13 cellular contexts compared by ENCODE assay signal in the genomic region with DNA sequence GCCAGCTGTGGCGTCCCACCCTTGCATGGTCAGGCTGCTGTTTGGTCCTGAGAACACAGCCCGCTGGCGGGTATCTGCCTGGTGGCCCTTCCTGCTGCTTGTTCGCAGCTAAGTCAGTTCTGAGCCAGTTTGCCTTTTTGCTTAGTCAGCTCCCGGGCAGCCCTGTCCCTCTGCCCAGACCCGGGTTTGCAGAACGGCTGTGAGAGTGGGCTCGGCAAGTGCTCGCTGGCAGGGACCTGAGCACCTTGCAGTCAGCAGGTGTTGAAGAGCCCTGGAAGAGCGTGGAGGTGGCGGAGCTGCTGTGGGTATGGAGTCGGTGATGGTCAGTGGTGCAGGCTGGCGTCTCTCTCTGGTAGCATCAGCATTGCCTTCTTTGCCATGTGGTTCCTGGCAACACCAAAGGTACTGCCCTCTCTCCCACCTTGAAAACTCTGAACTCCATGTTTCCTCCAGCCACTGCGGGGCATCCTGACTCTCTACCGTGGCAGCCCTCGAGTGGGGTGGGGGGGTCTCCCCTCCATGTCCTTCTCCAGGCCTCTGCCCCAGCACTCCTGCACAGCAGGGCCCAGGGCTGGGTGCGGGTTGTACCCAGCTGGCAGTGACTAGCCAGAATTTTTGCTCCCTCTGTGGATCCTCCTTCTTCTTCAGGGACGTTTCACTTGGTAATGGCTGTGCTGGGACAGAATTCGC. TPM values are rescaled to one million over a fixed set of nuclear protein-coding genes. Genes with fewer than 3 reads are reported as not detected.
DNase-seq lines count a peak whose midpoint lies in the region; ATAC-seq and TF ChIP-seq lines count a peak whose summit lies in the region.
"Had no signal": no experiment of that assay in that cellular context is flagged by ENCODE, and none has a peak within 500 bp of the region (broad histone marks: within the 10 kb centered on the region; RNA-seq: fewer than 3 reads in every experiment).

No MANE protein-coding gene starts in this region.

- H3K4me1 Mint-ChIP-seq in brain: peaks cover 62% of the 10 kb centered on the region

- no peaks in the 10 kb centered on the region for H3F3A ChIP-seq in SK-N-SH (replicated peaks; ENCODE audit: insufficient read depth)

- H4K20me1 ChIP-seq in SK-N-SH (ENCODE audit: insufficient read depth) (peaks cover 53% of the 10 kb centered on the region), DND-41 (ENCODE audit: insufficient read depth, low read length) (peaks cover 34% of the 10 kb centered on the region)

- no peak overlapping the region for H3K9ac ChIP-seq in SK-N-SH
- H3K9ac ChIP-seq in DND-41 (ENCODE audit: low read depth, low read length): no peak overlapping the region

- POLR2A ChIA-PET in SK-N-SH (lab: Yijun Ruan, JAX): no interaction called here

- intact Hi-C loops in ovary (cut with DNase I): loop anchor here (5.0 to 10.0 kb wide), 5 partner anchors 73 to 317 kb away; partner anchors contain the start of gene NKX6-2 (in 1 of the 4)

- ATAC-seq in SK-N-SH treated with all-trans-retinoic acid at 6 μM for 48 hours: no peak
- no peak for ATAC-seq in DND-41 (ENCODE audit: insufficient read depth, low read depth)
- no peak for ATAC-seq in GM18511 (IDR thresholded peaks at IDR 0.05; ENCODE audit: unreplicated experiment)

- H3K36me3 ChIP-seq in SK-N-SH (replicated peaks in 1 of 2; ENCODE audit: control insufficient read depth in 1 of 2, insufficient read depth in 2 of 2, low read length in 1 of 2): no peaks in the 10 kb centered on the region
- H3K36me3 ChIP-seq in DND-41 (ENCODE audit: insufficient read depth, low read length): peaks cover 28% of the 10 kb centered on the region
- H3K36me3 ChIP-seq in ovary: no peaks in the 10 kb centered on the region
- H3K36me3 ChIP-seq: brain microvascular endothelial cell, tibial nerve had no signal

- no peak for TF ChIP-seq CTCF in SK-N-SH (IDR thresholded peaks at IDR 0.05)
- TF ChIP-seq CTCF in DND-41 (IDR thresholded peaks at IDR 0.05; ENCODE audit: borderline replicate concordance, extremely low read depth, low read length, poor library complexity, severe bottlenecking): no peak
- TF ChIP-seq CTCF in brain (conservative IDR thresholded peaks at IDR 0.05): no peak
- TF ChIP-seq CTCF in ovary (IDR thresholded peaks at IDR 0.05): no peak

- no peaks in the 10 kb centered on the region for H3K27me3 Mint-ChIP-seq in brain

- no peaks in the 10 kb centered on the region for H3K9me2 ChIP-seq in SK-N-SH

- H3K27me3 ChIP-seq in SK-N-SH (ENCODE audit: insufficient read depth) (no peaks in the 10 kb centered on the region), DND-41 (ENCODE audit: insufficient read depth, low read length, poor library complexity) (no peaks in the 10 kb centered on the region), ovary (no peaks in the 10 kb centered on the region)
- H3K27me3 ChIP-seq: brain microvascular endothelial cell, tibial nerve had no signal

- H3K4me2 ChIP-seq in SK-N-SH: no peak overlapping the region
- peak overlapping the region; percentile 21; the same call in 1 of the 2 replicates for H3K4me2 ChIP-seq in DND-41 (ENCODE audit: insufficient read depth, low read length)

- H3K27ac Mint-ChIP-seq in brain: peak overlapping the region in 3 of 5 experiments; percentile 63 to 97 (median 77)

- H3K27ac ChIP-seq in SK-N-SH (ENCODE audit: low read depth in 2 of 2, low read length in 1 of 2): no peak overlapping the region
- peak overlapping the region; percentile 63 for H3K27ac ChIP-seq in DND-41 (ENCODE audit: low read length)
- no peak overlapping the region for H3K27ac ChIP-seq in ovary
- H3K27ac ChIP-seq: brain microvascular endothelial cell, tibial nerve had no signal

- peaks cover 0 to 3% (median 0%) of the 10 kb centered on the region in 5 experiments for H3K9me3 Mint-ChIP-seq in brain

- H3K4me3 ChIP-seq in SK-N-SH (ENCODE audit: low read depth in 2 of 2, low read length in 1 of 2) (no peak overlapping the region), DND-41 (ENCODE audit: low read depth in 1 of 2, low read length in 2 of 2) (no peak overlapping the region), ovary (no peak overlapping the region)
- H3K4me3 ChIP-seq: tibial nerve had no signal

- TF ChIP-seq POLR2A in ovary (IDR thresholded peaks at IDR 0.05): no peak

- no peak for TF ChIP-seq EP300 in SK-N-SH (IDR thresholded peaks at IDR 0.05; ENCODE audit: borderline replicate concordance in 1 of 2, low read depth in 1 of 2, low read length in 1 of 2)
- no peak for TF ChIP-seq EP300 in ovary (IDR thresholded peaks at IDR 0.05)

- DNase-seq in SK-N-SH (peak; percentile 17), DND-41 (no peak), ovary (peak in 4 of 5 donors; percentile 24 to 29 (median 26)), NCI-H2196 (lab: John Stamatoyannopoulos, UW; ENCODE audit: unreplicated experiment) (no peak), amniotic stem cell (lab: John Stamatoyannopoulos, UW) (no peak)
- DNase-seq: brain microvascular endothelial cell, Karpas-422, NCI-H2029, NCI-H82 had no signal

- peak overlapping the region in 3 of 5 experiments; percentile 12 to 80 (median 20) for H3K4me3 Mint-ChIP-seq in brain

- TF ChIP-seq RAD21 in SK-N-SH (IDR thresholded peaks at IDR 0.05; ENCODE audit: low read length): no peak

- H3K4me1 ChIP-seq in SK-N-SH (ENCODE audit: control insufficient read depth in 1 of 2, insufficient read depth in 2 of 2, low read depth in 1 of 2, low read length in 1 of 2) (peaks cover 16 to 27% of the 10 kb centered on the region in 2 experiments; a peak in 2 of 4 replicates), DND-41 (ENCODE audit: insufficient read depth, low read length) (peaks cover 82% of the 10 kb centered on the region), ovary (ENCODE audit: insufficient read depth) (peaks cover 28% of the 10 kb centered on the region)

- H3K9me3 ChIP-seq in SK-N-SH: no peaks in the 10 kb centered on the region
- no peaks in the 10 kb centered on the region for H3K9me3 ChIP-seq in DND-41 (ENCODE audit: insufficient read depth, low read length, severe bottlenecking)
- H3K9me3 ChIP-seq in ovary: no peaks in the 10 kb centered on the region
- H3K9me3 ChIP-seq: tibial nerve had no signal

- H3K79me2 ChIP-seq in SK-N-SH (ENCODE audit: insufficient read depth): peaks cover 75% of the 10 kb centered on the region
- peaks cover 93% of the 10 kb centered on the region for H3K79me2 ChIP-seq in DND-41 (ENCODE audit: insufficient read depth, low read length)

- WGBS in SK-N-SH (ENCODE audit: low lambda C conversion rate): 87% methylated on average over 11 of the region's 19 CpGs
- 78 to 87% (median 84%) methylated on average over 19 of the region's 19 CpGs for WGBS in ovary, 3 donors

- H2AFZ ChIP-seq in SK-N-SH (ENCODE audit: low read depth): no peak overlapping the region
- no peak overlapping the region for H2AFZ ChIP-seq in DND-41 (ENCODE audit: low read depth, low read length)

- CTCF ChIA-PET in SK-N-SH (lab: Yijun Ruan, JAX): no interaction called here

- H3K36me3 Mint-ChIP-seq in brain: peaks cover 9% of the 10 kb centered on the region

TF ChIP-seq in SK-N-SH, 30 proteins besides CTCF, POLR2A, EP300 and RAD21:
- TF ChIP-seq GABPA (IDR thresholded peaks at IDR 0.05; ENCODE audit: low read depth) (no peak), YY1 (IDR thresholded peaks at IDR 0.05; ENCODE audit: low read depth) (no peak), POLR2AphosphoS5 (IDR thresholded peaks at IDR 0.05; ENCODE audit: low read depth, low read length) (no peak), FOXJ3 (CRISPR knock-in tag; IDR thresholded peaks at IDR 0.05) (no peak)

TF ChIP-seq in SK-N-SH treated with all-trans-retinoic acid at 6 μM for 48 hours, 23 proteins besides CTCF, POLR2A, EP300 and RAD21:
- TF ChIP-seq ZFP30 (CRISPR knock-in tag; IDR thresholded peaks at IDR 0.05) (no peak), TCF4 (CRISPR knock-in tag; IDR thresholded peaks at IDR 0.05; ENCODE audit: borderline replicate concordance) (no peak), ZNF565 (CRISPR knock-in tag; conservative IDR thresholded peaks at IDR 0.05; ENCODE audit: low read depth) (no peak), TOX (CRISPR knock-in tag; IDR thresholded peaks at IDR 0.05; ENCODE audit: borderline replicate concordance) (no peak)

RNA-seq across cellular contexts. Expression of gene INPP5A, which starts 4.6 kb away (rescaled TPM):
- polyA plus RNA-seq in SK-N-SH (2012; rRNA removed) (12.0 and 12.9 TPM in 2 replicates), brain (ENCODE audit: insufficient read depth, low read depth, low replicate concordance) (17.6 TPM), ovary (10 to 100 TPM; 20.2 to 41.2 TPM)
- polyA plus RNA-seq in SK-N-SH (2012; cell fraction: cytosol; rRNA removed): 11.2 and 11.8 TPM in 2 replicates
- 9.6 and 10.9 TPM in 2 replicates for polyA plus RNA-seq in SK-N-SH (2012; cell fraction: nucleus; rRNA removed)
- total RNA-seq in ovary: 10 to 100 TPM; 19.8 to 41.2 (median 35.3) TPM

Comparison
In these comparisons a context has a peak if more than half of its experiments do, and no peak if none do; other contexts are left out.
1. DNase-seq: peak in SK-N-SH (single experiment) and ovary (4 of 5); none in DND-41 (single experiment), NCI-H2196 (single experiment) and amniotic stem cell (single experiment).